In the genomic region with DNA sequence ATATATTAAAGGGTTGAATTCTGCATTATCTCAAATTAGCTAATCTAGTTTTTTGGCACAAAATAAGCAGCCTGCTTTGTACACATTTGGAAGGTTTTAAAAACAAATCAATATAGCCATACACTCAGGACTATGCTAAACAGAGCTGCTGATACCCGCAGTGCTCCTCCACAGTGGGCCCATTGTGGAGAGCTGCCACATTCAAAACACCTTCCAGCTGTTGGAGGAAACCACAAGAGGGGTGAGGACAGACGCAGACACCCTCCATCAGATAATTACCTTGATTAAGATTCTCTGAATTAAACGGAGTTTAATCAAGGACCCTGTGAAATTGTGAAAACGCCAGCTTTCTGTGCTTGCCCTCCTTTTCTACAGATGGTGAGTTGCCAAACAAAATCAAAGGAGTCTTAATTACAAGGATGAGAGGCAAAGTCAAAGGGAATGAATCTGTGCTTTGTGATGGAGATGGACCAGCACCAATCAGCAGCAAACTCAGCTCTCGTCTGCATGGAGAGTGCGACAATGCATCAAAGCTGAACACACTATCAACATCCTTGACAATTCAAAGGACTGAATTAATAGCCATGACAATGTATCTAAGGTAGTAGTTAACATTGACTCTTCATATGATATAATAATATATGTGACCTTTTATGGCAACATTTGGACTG, we compare ENCODE assay signal across 15 cellular contexts.
"Had no signal": no experiment of that assay in that cellular context is flagged by ENCODE, and none has a peak within 500 bp of the region (broad histone marks: within the 10 kb centered on the region; RNA-seq: fewer than 3 reads in every experiment).

No MANE protein-coding gene starts in this region.

- DNase-seq: activated CD4-positive, alpha-beta T cell treated with anti-CD3 and anti-CD28 coated beads, Interleukin-2, amount 50 U/mL, for 4 hours; amniotic stem cell; effector CD8-positive, alpha-beta T cell; gastrocnemius medialis; heart left ventricle; left lung; mammary epithelial cell; naive B cell; psoas muscle; right cardiac atrium; uterus; WERI-Rb-1 had no signal

- H3K4me1 ChIP-seq: gastrocnemius medialis, heart left ventricle, left lung, psoas muscle, tibial nerve, uterus had no signal

- H3K9me3 ChIP-seq: gastrocnemius medialis, left lung, psoas muscle, tibial nerve, uterus had no signal

- H3K27me3 ChIP-seq: cardiac muscle cell, gastrocnemius medialis, heart left ventricle, left lung, tibial nerve, uterus had no signal

- H3K4me3 ChIP-seq: cardiac muscle cell, gastrocnemius medialis, heart left ventricle, left lung, psoas muscle, tibial nerve, uterus had no signal

- ATAC-seq: esophagus mucosa, gastrocnemius medialis, heart left ventricle, left lung, psoas muscle, right cardiac atrium had no signal

- H3K27ac ChIP-seq: cardiac muscle cell, gastrocnemius medialis, heart left ventricle, left lung, psoas muscle, tibial nerve, uterus, WERI-Rb-1 had no signal

- H3K36me3 ChIP-seq: cardiac muscle cell, gastrocnemius medialis, heart left ventricle, left lung, tibial nerve, uterus, WERI-Rb-1 had no signal
